34 cellular contexts compared by ENCODE assay signal in the genomic region with DNA sequence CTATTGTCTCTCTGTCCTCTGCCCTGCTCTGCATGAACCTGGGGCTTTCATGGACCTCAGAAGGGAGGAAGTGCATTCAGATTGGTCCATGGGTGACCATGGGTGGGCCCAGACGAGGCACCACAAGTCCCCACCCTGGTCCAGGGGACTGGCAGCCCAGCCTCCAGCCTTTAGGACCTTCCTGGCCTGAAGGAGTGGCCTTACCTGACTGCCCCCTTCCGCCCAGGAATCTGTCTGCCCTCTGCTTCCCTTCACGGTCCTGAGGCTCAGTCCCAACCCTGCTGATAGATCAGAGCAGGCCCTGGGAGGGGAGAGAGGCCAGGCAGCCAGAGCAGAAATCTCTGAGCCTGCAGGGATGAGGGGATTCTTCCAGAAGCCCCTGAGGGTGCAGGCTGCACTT.
"Had no signal": no experiment of that assay in that cellular context is flagged by ENCODE, and none has a peak within 500 bp of the region (broad histone marks: within the 10 kb centered on the region; RNA-seq: fewer than 3 reads in every experiment).

No MANE protein-coding gene starts in this region.

- H3K9me3 Mint-ChIP-seq: activated B cell treated with CpG ODN at 0.5 μM for 24 hours; activated CD4-positive, alpha-beta T cell treated with anti-CD3 and anti-CD28 coated beads, Interleukin-2, amount 10 ng/mL, durations not matched to agents 24 days and 14 days; activated naive CD8-positive, alpha-beta T cell treated with anti-CD3 and anti-CD28 coated beads, Interleukin-2, amount 10 ng/mL, durations not matched to agents 7 days and 5 days had no signal

- H3K27me3 Mint-ChIP-seq: activated B cell treated with CpG ODN at 0.5 μM for 24 hours; activated CD4-positive, alpha-beta T cell treated with anti-CD3 and anti-CD28 coated beads, Interleukin-2, amount 10 ng/mL, durations not matched to agents 24 days and 14 days; activated CD8-positive, alpha-beta T cell treated with anti-CD3 and anti-CD28 coated beads for 36 hours; activated naive CD4-positive, alpha-beta T cell treated with anti-CD3 and anti-CD28 coated beads, Interleukin-2, amount 50 U/mL, for 24 hours; activated naive CD8-positive, alpha-beta T cell treated with anti-CD3 and anti-CD28 coated beads, Interleukin-2, amount 10 ng/mL, durations not matched to agents 7 days and 5 days; activated T-helper 17 cell treated with anti-CD3 and anti-CD28 coated beads, Interleukin-2, amount 50 U/mL, for 72 hours had no signal

- H3K4me3 ChIP-seq: body of pancreas, breast epithelium, MG63, PC-9 had no signal

- H3K4me3 Mint-ChIP-seq: activated B cell treated with CpG ODN at 0.5 μM for 24 hours; activated CD4-positive, alpha-beta T cell treated with anti-CD3 and anti-CD28 coated beads, Interleukin-2, amount 10 ng/mL, durations not matched to agents 24 days and 14 days; activated CD8-positive, alpha-beta T cell treated with anti-CD3 and anti-CD28 coated beads for 36 hours; activated naive CD4-positive, alpha-beta T cell treated with anti-CD3 and anti-CD28 coated beads, Interleukin-2, amount 50 U/mL, for 24 hours; activated naive CD8-positive, alpha-beta T cell treated with anti-CD3 and anti-CD28 coated beads, Interleukin-2, amount 10 ng/mL, durations not matched to agents 7 days and 5 days; activated T-cell treated with anti-CD3 and anti-CD28 coated beads, Interleukin-2, amount 50 U/mL, for 72 hours; activated T-helper 17 cell treated with anti-CD3 and anti-CD28 coated beads, Interleukin-2, amount 50 U/mL, for 72 hours had no signal

- H3K4me1 ChIP-seq: body of pancreas, breast epithelium had no signal

- H3K36me3 Mint-ChIP-seq: activated naive CD4-positive, alpha-beta T cell treated with anti-CD3 and anti-CD28 coated beads, Interleukin-2, amount 50 U/mL, for 24 hours; activated naive CD8-positive, alpha-beta T cell treated with anti-CD3 and anti-CD28 coated beads, Interleukin-2, amount 10 ng/mL, durations not matched to agents 7 days and 5 days had no signal

- H3K9me3 ChIP-seq: body of pancreas, MG63 had no signal

- DNase-seq: activated B cell treated with CpG ODN at 0.5 μM for 24 hours; activated CD4-positive, alpha-beta T cell treated with anti-CD3 and anti-CD28 coated beads, Interleukin-2, amount 10 ng/mL, durations not matched to agents 24 days and 14 days; activated CD4-positive, alpha-beta T cell treated with anti-CD3 and anti-CD28 coated beads, Interleukin-2, amount 50 U/mL, for 4 hours; activated CD8-positive, alpha-beta T cell treated with anti-CD3 and anti-CD28 coated beads for 36 hours; activated effector memory CD4-positive, alpha-beta T cell treated with anti-CD3 and anti-CD28 coated beads, Interleukin-2, amount 50 U/mL, for 16 hours; activated naive CD4-positive, alpha-beta T cell treated with Interleukin-2 at 50 U/mL for 16 hours; activated naive CD8-positive, alpha-beta T cell treated with anti-CD3 and anti-CD28 coated beads, Interleukin-2, amount 10 ng/mL, durations not matched to agents 7 days and 5 days; activated T-cell treated with anti-CD3 and anti-CD28 coated beads, Interleukin-2, amount 50 U/mL, for 1 hour; activated T-cell treated with anti-CD3 and anti-CD28 coated beads, Interleukin-2, amount 50 U/mL, for 72 hours; amygdala; body of pancreas; central memory CD4-positive, alpha-beta T cell; Kasumi-1; KG1; MG63; NCI-H1092; NCI-H1436 treated with DMSO at 0.1 percent for 48 hours; NCI-H1694 treated with DMSO at 0.1 percent for 48 hours; NCI-H2029; NCI-H510A; NCI-H526; NCI-H748 treated with DMSO at 0.1 percent for 48 hours; NK-92 treated with Interleukin-12 subunit alpha and Interleukin-12 subunit beta, amount 100 ng/mL, for 24 hours; PC-9; Right ventricle myocardium superior; SW 1271; T-helper 1 cell; T-helper 2 cell; T-helper 9 cell had no signal

- H3K4me1 Mint-ChIP-seq: activated B cell treated with CpG ODN at 0.5 μM for 24 hours; activated CD4-positive, alpha-beta T cell treated with anti-CD3 and anti-CD28 coated beads, Interleukin-2, amount 10 ng/mL, durations not matched to agents 24 days and 14 days; activated naive CD4-positive, alpha-beta T cell treated with anti-CD3 and anti-CD28 coated beads, Interleukin-2, amount 50 U/mL, for 24 hours; activated naive CD8-positive, alpha-beta T cell treated with anti-CD3 and anti-CD28 coated beads, Interleukin-2, amount 10 ng/mL, durations not matched to agents 7 days and 5 days; activated T-helper 17 cell treated with anti-CD3 and anti-CD28 coated beads, Interleukin-2, amount 50 U/mL, for 72 hours had no signal

- H2AFZ ChIP-seq: PC-9 had no signal

- H3K27ac Mint-ChIP-seq: activated B cell treated with CpG ODN at 0.5 μM for 24 hours; activated CD4-positive, alpha-beta T cell treated with anti-CD3 and anti-CD28 coated beads, Interleukin-2, amount 10 ng/mL, durations not matched to agents 24 days and 14 days; activated CD8-positive, alpha-beta T cell treated with anti-CD3 and anti-CD28 coated beads for 36 hours; activated naive CD4-positive, alpha-beta T cell treated with anti-CD3 and anti-CD28 coated beads, Interleukin-2, amount 50 U/mL, for 24 hours; activated naive CD8-positive, alpha-beta T cell treated with anti-CD3 and anti-CD28 coated beads, Interleukin-2, amount 10 ng/mL, durations not matched to agents 7 days and 5 days; activated T-cell treated with anti-CD3 and anti-CD28 coated beads, Interleukin-2, amount 50 U/mL, for 72 hours; activated T-helper 17 cell treated with anti-CD3 and anti-CD28 coated beads, Interleukin-2, amount 50 U/mL, for 72 hours had no signal

- ATAC-seq: activated CD8-positive, alpha-beta T cell treated with anti-CD3 and anti-CD28 coated beads for 36 hours; activated T-cell treated with anti-CD3 and anti-CD28 coated beads, Interleukin-2, amount 50 U/mL, for 72 hours; activated T-helper 17 cell treated with anti-CD3 and anti-CD28 coated beads, Interleukin-2, amount 50 U/mL, for 72 hours; body of pancreas had no signal

- H3K4me2 ChIP-seq: PC-9 had no signal

- H3K36me3 ChIP-seq: breast epithelium, MG63 had no signal

- H3K27me3 ChIP-seq: body of pancreas, breast epithelium, MG63 had no signal

- H3K27ac ChIP-seq: body of pancreas, breast epithelium, PC-9, RWPE1, VCaP had no signal
